10 cellular contexts compared by ENCODE assay signal in genomic region chr3:110815008-110815583, GRCh38.
A peak's percentile ranks its signal among the peaks of the same experiment; 100 is the strongest.
DNase-seq lines count a peak whose midpoint lies in the region; ATAC-seq lines count a peak whose summit lies in the region.
"Had no signal": no experiment of that assay in that cellular context is flagged by ENCODE, and none has a peak within 500 bp of the region (broad histone marks: within the 10 kb centered on the region; RNA-seq: fewer than 3 reads in every experiment).

No MANE protein-coding gene starts in this region.

- no peaks in the 10 kb centered on the region for H3K9me3 ChIP-seq in MG63
- H3K9me3 ChIP-seq: uterus had no signal

- H3K36me3 ChIP-seq in MG63 = no peaks in the 10 kb centered on the region
- H3K36me3 ChIP-seq: uterus had no signal

- H3K27me3 ChIP-seq in MG63 = no peaks in the 10 kb centered on the region
- H3K27me3 ChIP-seq: uterus had no signal

- H3K4me3 ChIP-seq in MG63 = no peak overlapping the region
- H3K4me3 ChIP-seq: uterus had no signal

- DNase-seq in EL (peak; percentile 88), LHCN-M2 (ENCODE audit: low read depth) (peak; percentile 97), brain pericyte (ENCODE audit: low read depth, low spot score) (peak; percentile 18), myocyte (ENCODE audit: low read depth) (peak; percentile 73), nucleus accumbens (lab: John Stamatoyannopoulos, UW) (no peak), NCI-H526 (lab: John Stamatoyannopoulos, UW) (no peak), MG63 (no peak)
- DNase-seq: NCI-H1092 treated with DMSO at 0.1 percent for 48 hours, uterus had no signal

- no peak for ATAC-seq in activated CD4-positive, CD25-positive, alpha-beta regulatory T cell treated with anti-CD3 and anti-CD28 coated beads, Interleukin-2, amount 50 U/mL, for 24 hours

Comparison
In these comparisons a context has a peak if more than half of its experiments do, and no peak if none do; other contexts are left out.
1. DNase-seq: peak in EL (single experiment), LHCN-M2 (single experiment), brain pericyte (single experiment) and myocyte (single experiment); none in nucleus accumbens (0 of 56), NCI-H526 (0 of 2) and MG63 (single experiment).